In the genomic region with DNA sequence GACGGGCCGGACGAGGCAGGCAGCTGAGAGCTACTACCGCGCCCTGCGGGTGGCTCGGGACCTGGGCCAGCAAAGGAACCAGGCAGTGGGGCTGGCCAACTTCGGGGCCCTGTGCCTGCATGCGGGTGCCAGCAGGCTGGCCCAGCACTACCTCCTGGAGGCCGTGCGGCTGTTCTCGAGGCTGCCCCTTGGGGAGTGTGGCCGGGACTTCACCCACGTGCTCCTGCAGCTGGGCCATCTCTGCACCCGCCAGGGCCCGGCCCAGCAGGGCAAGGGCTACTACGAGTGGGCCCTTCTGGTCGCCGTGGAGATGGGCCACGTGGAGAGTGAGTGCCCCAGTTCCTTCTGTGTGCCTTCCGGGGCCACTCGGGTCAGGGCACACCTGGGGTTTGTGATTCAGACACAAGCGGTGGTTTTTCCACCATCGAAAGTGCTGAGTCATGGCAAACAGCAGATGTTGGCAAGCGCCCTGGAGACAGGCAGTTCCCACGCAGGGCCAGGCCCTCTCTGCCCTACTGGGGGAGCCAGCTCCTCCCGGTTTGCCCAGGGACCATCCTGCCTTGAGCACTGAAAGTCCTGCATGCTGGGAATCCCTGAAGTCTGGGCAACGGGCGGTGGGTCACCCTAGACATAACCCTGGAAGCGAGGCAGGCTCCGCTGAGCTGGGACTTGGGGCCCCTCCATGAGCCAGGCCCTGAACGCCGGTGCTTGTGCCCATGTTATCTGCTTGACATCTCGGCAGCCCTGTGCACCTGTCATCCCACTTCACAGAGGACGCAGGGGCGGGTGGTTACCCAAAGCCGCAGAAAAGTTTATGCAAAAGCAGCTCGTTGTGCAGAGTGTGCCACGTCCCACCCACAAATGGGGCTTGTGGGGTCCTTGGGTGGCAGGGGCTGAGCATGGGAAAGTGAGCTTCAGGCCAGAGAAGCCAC, we compare ENCODE assay signal across 1 cellular context.
TF ChIP-seq lines count a peak whose summit lies in the region.

No MANE protein-coding gene starts in this region.

TF ChIP-seq in K562, 482 proteins besides CTCF, POLR2A, EP300 and RAD21 (continued from another document):
- TF ChIP-seq, protein P1, sequence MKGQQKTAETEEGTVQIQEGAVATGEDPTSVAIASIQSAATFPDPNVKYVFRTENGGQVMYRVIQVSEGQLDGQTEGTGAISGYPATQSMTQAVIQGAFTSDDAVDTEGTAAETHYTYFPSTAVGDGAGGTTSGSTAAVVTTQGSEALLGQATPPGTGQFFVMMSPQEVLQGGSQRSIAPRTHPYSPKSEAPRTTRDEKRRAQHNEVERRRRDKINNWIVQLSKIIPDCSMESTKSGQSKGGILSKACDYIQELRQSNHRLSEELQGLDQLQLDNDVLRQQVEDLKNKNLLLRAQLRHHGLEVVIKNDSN (CRISPR knock-in tag; IDR thresholded peaks at IDR 0.05), result peak; percentile 50
- TF ChIP-seq ARID1B (IDR thresholded peaks at IDR 0.05) (peak; percentile 52), ZNF316 (IDR thresholded peaks at IDR 0.05) (peak; percentile 98), NFE2L1 (tag; IDR thresholded peaks at IDR 0.05; ENCODE audit: borderline replicate concordance, low read depth) (peak; percentile 82), RBFOX2 (IDR thresholded peaks at IDR 0.05; ENCODE audit: low read depth, low read length) (no peak)
- TF ChIP-seq, protein P2, sequence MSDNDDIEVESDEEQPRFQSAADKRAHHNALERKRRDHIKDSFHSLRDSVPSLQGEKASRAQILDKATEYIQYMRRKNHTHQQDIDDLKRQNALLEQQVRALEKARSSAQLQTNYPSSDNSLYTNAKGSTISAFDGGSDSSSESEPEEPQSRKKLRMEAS (CRISPR knock-in tag; IDR thresholded peaks at IDR 0.05), result peak; percentile 48; the same call in 1 of the 2 replicates
- TF ChIP-seq, protein P3, sequence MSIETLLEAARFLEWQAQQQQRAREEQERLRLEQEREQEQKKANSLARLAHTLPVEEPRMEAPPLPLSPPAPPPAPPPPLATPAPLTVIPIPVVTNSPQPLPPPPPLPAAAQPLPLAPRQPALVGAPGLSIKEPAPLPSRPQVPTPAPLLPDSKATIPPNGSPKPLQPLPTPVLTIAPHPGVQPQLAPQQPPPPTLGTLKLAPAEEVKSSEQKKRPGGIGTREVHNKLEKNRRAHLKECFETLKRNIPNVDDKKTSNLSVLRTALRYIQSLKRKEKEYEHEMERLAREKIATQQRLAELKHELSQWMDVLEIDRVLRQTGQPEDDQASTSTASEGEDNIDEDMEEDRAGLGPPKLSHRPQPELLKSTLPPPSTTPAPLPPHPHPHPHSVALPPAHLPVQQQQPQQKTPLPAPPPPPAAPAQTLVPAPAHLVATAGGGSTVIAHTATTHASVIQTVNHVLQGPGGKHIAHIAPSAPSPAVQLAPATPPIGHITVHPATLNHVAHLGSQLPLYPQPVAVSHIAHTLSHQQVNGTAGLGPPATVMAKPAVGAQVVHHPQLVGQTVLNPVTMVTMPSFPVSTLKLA (conservative IDR thresholded peaks at IDR 0.05), result peak in 1 of 2 experiments; percentile 45; a peak in 1 of 4 replicates
TF ChIP-seq in K562: peak in this region for 18.
